In genomic region chr12:123384994-123385376, GRCh38 we compare ENCODE assay signal across 8 cellular contexts. TPM values are rescaled to one million over a fixed set of nuclear protein-coding genes. Genes with fewer than 3 reads are reported as not detected.
A peak's percentile ranks its signal among the peaks of the same experiment; 100 is the strongest.
DNase-seq lines count a peak whose midpoint lies in the region; ATAC-seq and TF ChIP-seq lines count a peak whose summit lies in the region.

No MANE protein-coding gene starts in this region.

- H3K79me1 ChIP-seq in mesendoderm (ENCODE audit: low read length), result peaks cover 4% of the 10 kb centered on the region

- POLR2A ChIA-PET in AG04449 (lab: Yijun Ruan, JAX), result interaction anchor here (1.0 kb wide), 1 partner anchor 9 kb away, joined by 3 read pairs; no protein-coding TSS in a partner anchor

- TF ChIP-seq CTCF in AG04449 (IDR thresholded peaks at IDR 0.05; ENCODE audit: insufficient read depth, low read length, missing control alignments) (no peak), brain (conservative IDR thresholded peaks at IDR 0.05) (no peak), mucosa of descending colon (IDR thresholded peaks at IDR 0.05) (no peak)

- intact Hi-C loops in aorta (cut with DNase I) (loop anchor here in 1 of 2 donors (2.0 to 5.0 kb wide), 2 partner anchors 20 to 197 kb away; partner anchors contain the start of genes SBNO1 and TMED2), mucosa of descending colon (cut with DNase I, micrococcal nuclease) (no loop called here)

- H4K5ac ChIP-seq in mesendoderm (ENCODE audit: low read length), result no peak overlapping the region

- H3K23ac ChIP-seq in mesendoderm (ENCODE audit: low read length), result no peak overlapping the region

- no peak for ATAC-seq in aorta (ENCODE audit: low FRiP score)
- no peak for ATAC-seq in mucosa of descending colon
- ATAC-seq in HG02571 (IDR thresholded peaks at IDR 0.05; ENCODE audit: unreplicated experiment), result no peak

- no peaks in the 10 kb centered on the region for H3K36me3 Mint-ChIP-seq in brain

- no peak for DNase-seq in AG04449 (ENCODE audit: low read depth, low spot score)
- DNase-seq in HPDE6-E6E7 (ENCODE audit: extremely low spot score), result peak; percentile 38
- peak; percentile 53 for DNase-seq in mesendoderm
- no peak for DNase-seq in aorta
- no peak for DNase-seq in mucosa of descending colon
- no peak for DNase-seq in activated CD8-positive, alpha-beta memory T cell treated with anti-CD3 and anti-CD28 coated beads for 24 hours

- no peak overlapping the region for H4K8ac ChIP-seq in mesendoderm (ENCODE audit: low read depth, low read length)

- H2BK120ac ChIP-seq in mesendoderm (ENCODE audit: low read depth, low read length), result no peak overlapping the region

- no peak overlapping the region for H2BK5ac ChIP-seq in mesendoderm (ENCODE audit: low read length)

- no CpG with 5 or more reads among the region's 1 CpG for WGBS in mesendoderm (ENCODE audit: extremely low coverage, insufficient coverage, low lambda C conversion rate)
- WGBS in aorta, 2 donors, result 4 to 11% methylated on average over 1 of the region's 1 CpG

- peak overlapping the region; percentile 78 for H3K4me3 ChIP-seq in AG04449 (ENCODE audit: low read depth, low read length)
- H3K4me3 ChIP-seq in mesendoderm (ENCODE audit: low read length), result no peak overlapping the region
- no peak overlapping the region for H3K4me3 ChIP-seq in aorta (ENCODE audit: low read length in 2 of 2)
- H3K4me3 ChIP-seq in mucosa of descending colon, result no peak overlapping the region

- H3K56ac ChIP-seq in mesendoderm (ENCODE audit: low read length), result peak overlapping the region; percentile 84

- peaks cover 8% of the 10 kb centered on the region for H3K4me1 ChIP-seq in mesendoderm (ENCODE audit: control insufficient read depth, low read depth, low read length)
- H3K4me1 ChIP-seq in aorta (ENCODE audit: control insufficient read depth in 1 of 2, insufficient read depth in 2 of 2, low read length in 2 of 2), result no peaks in the 10 kb centered on the region
- peaks cover 21% of the 10 kb centered on the region for H3K4me1 ChIP-seq in mucosa of descending colon (ENCODE audit: low read depth)

- H3K79me2 ChIP-seq in mesendoderm (ENCODE audit: control insufficient read depth, insufficient read depth, low read length), result peaks cover 1% of the 10 kb centered on the region

- peak overlapping the region; percentile 76 for H3K9ac ChIP-seq in mesendoderm (ENCODE audit: low read length)

- peaks cover 0 to 5% (median 0%) of the 10 kb centered on the region in 5 experiments for H3K9me3 Mint-ChIP-seq in brain

- H3K4me1 Mint-ChIP-seq in brain, result peaks cover 29% of the 10 kb centered on the region

- H3K36me3 ChIP-seq in mesendoderm (ENCODE audit: control insufficient read depth, insufficient read depth, low read length), result no peaks in the 10 kb centered on the region
- H3K36me3 ChIP-seq in aorta (ENCODE audit: control insufficient read depth in 1 of 2, insufficient read depth in 2 of 2, low read length in 1 of 2), result no peaks in the 10 kb centered on the region
- no peaks in the 10 kb centered on the region for H3K36me3 ChIP-seq in mucosa of descending colon (ENCODE audit: low read depth)

- peaks cover 6% of the 10 kb centered on the region for H3K27me3 Mint-ChIP-seq in brain

- no peak overlapping the region for H2AK5ac ChIP-seq in mesendoderm (ENCODE audit: low read length)

- H3K4me3 Mint-ChIP-seq in brain, result peak overlapping the region; percentile 83 to 93 (median 91)

- no peak overlapping the region for H2BK15ac ChIP-seq in mesendoderm (replicated peaks; ENCODE audit: low read depth)

- H3K27me3 ChIP-seq in mesendoderm (ENCODE audit: insufficient read depth, low read length, poor library complexity) (no peaks in the 10 kb centered on the region), aorta (ENCODE audit: control insufficient read depth in 1 of 2, insufficient read depth in 2 of 2, low read length in 1 of 2) (no peaks in the 10 kb centered on the region)

- H3K4ac ChIP-seq in mesendoderm (ENCODE audit: low read depth, low read length), result no peak overlapping the region

- H3K27ac ChIP-seq in mesendoderm (ENCODE audit: low read depth, low read length) (no peak overlapping the region), aorta (ENCODE audit: low read depth in 1 of 2, low read length in 2 of 2) (no peak overlapping the region)

- H3K4me2 ChIP-seq in mesendoderm (ENCODE audit: low read length), result peak overlapping the region; percentile 42

- H3K9me3 ChIP-seq in aorta (ENCODE audit: control insufficient read depth, low read length) (no peaks in the 10 kb centered on the region), mucosa of descending colon (no peaks in the 10 kb centered on the region)

- CTCF ChIA-PET in AG04449 (lab: Yijun Ruan, JAX), result interaction anchor here (1.2 to 2.3 kb wide), 3 partner anchors 8 to 20 kb away, joined by 4 to 19 read pairs (median 4); no protein-coding TSS in a partner anchor

- no peak overlapping the region for H3K27ac Mint-ChIP-seq in brain

- H3K18ac ChIP-seq in mesendoderm (ENCODE audit: low read length), result no peak overlapping the region

RNA-seq across cellular contexts. Expression of gene KMT5A, which starts 1.1 kb away (rescaled TPM):
- polyA plus RNA-seq in brain (ENCODE audit: insufficient read depth, low read depth, low replicate concordance), result 20.1 TPM
- polyA plus RNA-seq in mesendoderm (2013, experiment 1 of 2), result 23.9 TPM
- polyA plus RNA-seq in mesendoderm (2013, experiment 2 of 2), result 25.0 TPM
- total RNA-seq in aorta, result 10 to 100 TPM; 51.9 to 55.9 TPM
- polyA plus RNA-seq in aorta, result 10 to 100 TPM; 23.7 to 58.1 TPM
- total RNA-seq in mucosa of descending colon, result 10 to 100 TPM; 39.9 to 42.9 (median 41.0) TPM

RNA-seq across cellular contexts. Expression of gene SBNO1, which starts 20.3 kb away (rescaled TPM):
- polyA plus RNA-seq in brain (ENCODE audit: insufficient read depth, low read depth, low replicate concordance) (5.5 TPM), aorta (1 to 10 TPM; 4.0 to 4.2 TPM)
- polyA plus RNA-seq in mesendoderm (2013, experiment 1 of 2), result 24.7 TPM
- polyA plus RNA-seq in mesendoderm (2013, experiment 2 of 2), result 24.7 TPM
- total RNA-seq in aorta (10 to 100 TPM; 25.6 to 28.6 TPM), mucosa of descending colon (10 to 100 TPM; 29.4 to 37.7 (median 33.4) TPM)

RNA-seq across cellular contexts. Expression of gene RILPL2, which starts 51.5 kb away (rescaled TPM):
- 2.2 TPM for polyA plus RNA-seq in brain (ENCODE audit: insufficient read depth, low read depth, low replicate concordance)
- polyA plus RNA-seq in mesendoderm (2013, experiment 1 of 2), result 0.87 TPM
- polyA plus RNA-seq in mesendoderm (2013, experiment 2 of 2), result 0.87 TPM
- total RNA-seq in aorta, result 10 to 100 TPM; 12.6 to 13.7 TPM
- polyA plus RNA-seq in aorta, result 10 to 100 TPM; 19.4 to 25.3 TPM
- 1 to 10 TPM in 2 of 3 donors, under 1 TPM in 1; 0.72 to 4.3 (median 1.6) TPM for total RNA-seq in mucosa of descending colon

Comparison
In these comparisons a context has a peak if more than half of its experiments do, and no peak if none do; other contexts are left out.
1. DNase-seq: peak in HPDE6-E6E7 (single experiment) and mesendoderm (single experiment); none in AG04449 (single experiment), aorta (0 of 2), mucosa of descending colon (0 of 3) and activated CD8-positive, alpha-beta memory T cell treated with anti-CD3 and anti-CD28 coated beads for 24 hours (single experiment).